In the genomic region with DNA sequence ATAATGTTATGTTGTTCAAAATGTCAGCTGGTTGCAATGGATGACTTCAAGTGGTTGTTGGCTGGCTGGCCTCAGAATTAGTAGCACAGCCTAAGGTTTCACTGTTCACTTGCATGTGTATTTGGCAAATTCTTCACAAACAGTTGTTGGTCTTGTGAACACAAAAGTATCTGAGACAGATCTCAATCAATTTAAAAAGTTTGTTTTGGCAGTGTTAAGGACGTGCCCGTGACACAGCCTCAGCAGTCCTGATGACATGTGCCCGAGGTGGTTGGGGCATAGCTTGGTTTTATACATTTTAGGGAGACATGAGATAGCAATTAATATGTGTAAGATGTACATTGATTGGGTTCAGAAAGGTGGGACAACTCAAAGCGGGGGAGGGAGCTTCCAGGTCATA, we compare ENCODE assay signal across 23 cellular contexts.
DNase-seq lines count a peak whose midpoint lies in the region; ATAC-seq, FAIRE-seq and TF ChIP-seq lines count a peak whose summit lies in the region.
"Had no signal": no experiment of that assay in that cellular context is flagged by ENCODE, and none has a peak within 500 bp of the region (broad histone marks: within the 10 kb centered on the region; RNA-seq: fewer than 3 reads in every experiment).

No MANE protein-coding gene starts in this region.

- H3K9me3 Mint-ChIP-seq in endodermal cell, result no peaks in the 10 kb centered on the region
- H3K9me3 Mint-ChIP-seq in CD4-positive, alpha-beta T cell, result peaks cover 2% of the 10 kb centered on the region

- CTCF ChIA-PET in A549 (lab: Yijun Ruan, JAX), result no interaction called here
- CTCF ChIA-PET in CD4-positive, alpha-beta T cell (lab: Charles Lee), result no interaction called here

- TF ChIP-seq CTCF in A549 (IDR thresholded peaks at IDR 0.05) (no peak), LNCaP clone FGC (IDR thresholded peaks at IDR 0.05; ENCODE audit: control insufficient read depth, extremely low read depth, insufficient read depth) (no peak), endodermal cell (conservative IDR thresholded peaks at IDR 0.05) (no peak)
- TF ChIP-seq CTCF in CD4-positive, alpha-beta T cell (IDR thresholded peaks at IDR 0.05), result no peak

- no peak for ATAC-seq in A549
- no peak for ATAC-seq in CD4-positive, alpha-beta T cell (ENCODE audit: poor library complexity)
- ATAC-seq: GM12878 had no signal

- H3K27ac ChIP-seq in A549, result no peak overlapping the region
- no peak overlapping the region for H3K27ac ChIP-seq in endodermal cell (ENCODE audit: low read depth, low read length)
- no peak overlapping the region for H3K27ac ChIP-seq in CD4-positive, alpha-beta T cell (ENCODE audit: low read depth, low read length)
- H3K27ac ChIP-seq: 22Rv1; BLaER1 treated with 17β-estradiol and CSF1 and Interleukin-3, amounts not matched to agents 10 nM and 100 nM had no signal

- 1% methylated on average over 4 of the region's 4 CpGs for WGBS in A549 (ENCODE audit: missing lambda C conversion rate)
- 86 to 95% methylated on average over 2 to 4 of the region's 4 CpGs for WGBS in endodermal cell (ENCODE audit: insufficient coverage in 1 of 2, insufficient read length in 1 of 2), 2 experiments

- H3K9ac ChIP-seq in endodermal cell (ENCODE audit: extremely low read depth, low read length, poor library complexity, severe bottlenecking), result peak overlapping the region; percentile 28
- H3K9ac ChIP-seq: BLaER1 treated with 17β-estradiol and CSF1 and Interleukin-3, amounts not matched to agents 10 nM and 100 nM had no signal

- no peak overlapping the region for H3K4me3 ChIP-seq in A549
- no peak overlapping the region for H3K4me3 ChIP-seq in LNCaP clone FGC (ENCODE audit: low read depth, low read length)
- H3K4me3 ChIP-seq in endodermal cell (ENCODE audit: low read length), result peak overlapping the region; percentile 32
- H3K4me3 ChIP-seq: BLaER1 treated with 17β-estradiol and CSF1 and Interleukin-3, amounts not matched to agents 10 nM and 100 nM; GM12878 had no signal

- intact Hi-C loops in CD4-positive, alpha-beta T cell (cut with DNase I, micrococcal nuclease), result no loop called here

- DNase-seq in A549 (ENCODE audit: low read depth in 1 of 2, low spot score in 1 of 2) (no peak), LNCaP clone FGC (ENCODE audit: low read depth) (peak; percentile 91), endodermal cell (peak; percentile 41), NCI-H1417 treated with DMSO at 0.1 percent for 48 hours (lab: John Stamatoyannopoulos, UW) (no peak), NAMALWA (ENCODE audit: low spot score) (no peak)
- DNase-seq in CD4-positive, alpha-beta T cell, result no peak
- DNase-seq: ACHN; CD4-positive, alpha-beta memory T cell; CD8-positive, alpha-beta memory T cell; COR-L47; DMS 273 treated with DMSO at 0.1 percent for 48 hours; DMS153; DMS53; DMS79; DND-41; EL; GDM1 had no signal

- peaks cover 3% of the 10 kb centered on the region for H3K27me3 Mint-ChIP-seq in endodermal cell (ENCODE audit: insufficient read depth)
- peaks cover 28% of the 10 kb centered on the region for H3K27me3 Mint-ChIP-seq in CD4-positive, alpha-beta T cell
- H3K27me3 Mint-ChIP-seq: B cell had no signal

- TF ChIP-seq EP300 in A549 (IDR thresholded peaks at IDR 0.05), result no peak

- POLR2A ChIA-PET in A549 (lab: Yijun Ruan, JAX), result no interaction called here
- POLR2A ChIA-PET in CD4-positive, alpha-beta T cell (lab: Charles Lee), result no interaction called here

- no peak overlapping the region for H3K4me2 ChIP-seq in A549
- H3K4me2 ChIP-seq: BLaER1 treated with 17β-estradiol and CSF1 and Interleukin-3, amounts not matched to agents 10 nM and 100 nM had no signal

- no peaks in the 10 kb centered on the region for H3K36me3 Mint-ChIP-seq in endodermal cell (ENCODE audit: low read depth)
- no peaks in the 10 kb centered on the region for H3K36me3 Mint-ChIP-seq in CD4-positive, alpha-beta T cell (ENCODE audit: low read depth)
- H3K36me3 Mint-ChIP-seq: CD4-positive, alpha-beta memory T cell; CD8-positive, alpha-beta memory T cell had no signal

- H3K4me3 Mint-ChIP-seq in endodermal cell, result no peak overlapping the region
- no peak overlapping the region for H3K4me3 Mint-ChIP-seq in CD4-positive, alpha-beta T cell
- H3K4me3 Mint-ChIP-seq: B cell; CD4-positive, alpha-beta memory T cell; CD8-positive, alpha-beta memory T cell had no signal

- no peaks in the 10 kb centered on the region for H3K9me3 ChIP-seq in A549
- no peaks in the 10 kb centered on the region for H3K9me3 ChIP-seq in endodermal cell (ENCODE audit: control insufficient read depth, low read length)
- H3K9me3 ChIP-seq in CD4-positive, alpha-beta T cell (ENCODE audit: control insufficient read depth, low read length), result no peaks in the 10 kb centered on the region
- H3K9me3 ChIP-seq: BLaER1 treated with 17β-estradiol and CSF1 and Interleukin-3, amounts not matched to agents 10 nM and 100 nM had no signal

- TF ChIP-seq RAD21 in A549 (conservative IDR thresholded peaks at IDR 0.05 in 1 of 2, IDR thresholded peaks at IDR 0.05 in 1 of 2), result no peak

- no peak for TF ChIP-seq POLR2A in A549 (IDR thresholded peaks at IDR 0.05; ENCODE audit: low read length)

- H3K4me1 ChIP-seq in A549, result no peaks in the 10 kb centered on the region
- peaks cover 2% of the 10 kb centered on the region for H3K4me1 ChIP-seq in endodermal cell (ENCODE audit: control insufficient read depth, insufficient read depth, low read length)
- H3K4me1 ChIP-seq: BLaER1 treated with 17β-estradiol and CSF1 and Interleukin-3, amounts not matched to agents 10 nM and 100 nM had no signal

- H3K36me3 ChIP-seq in endodermal cell (ENCODE audit: control insufficient read depth, insufficient read depth, low read length), result no peaks in the 10 kb centered on the region
- H3K36me3 ChIP-seq: BLaER1 treated with 17β-estradiol and CSF1 and Interleukin-3, amounts not matched to agents 10 nM and 100 nM had no signal

- H3K27me3 ChIP-seq in endodermal cell (ENCODE audit: control insufficient read depth, insufficient read depth, low read length, poor library complexity, severe bottlenecking), result no peaks in the 10 kb centered on the region
- no peaks in the 10 kb centered on the region for H3K27me3 ChIP-seq in CD4-positive, alpha-beta T cell (ENCODE audit: control insufficient read depth, insufficient read depth, low read length)
- H3K27me3 ChIP-seq: BLaER1 treated with 17β-estradiol and CSF1 and Interleukin-3, amounts not matched to agents 10 nM and 100 nM had no signal

- peak; percentile 73 for FAIRE-seq in A549 (lab: Jason Lieb, UNC)
- FAIRE-seq: GM12878, GM12892, GM18507 had no signal

- H3K27ac Mint-ChIP-seq in endodermal cell, result peak overlapping the region; percentile 46
- no peak overlapping the region for H3K27ac Mint-ChIP-seq in CD4-positive, alpha-beta T cell
- H3K27ac Mint-ChIP-seq: B cell; CD4-positive, alpha-beta memory T cell; CD8-positive, alpha-beta memory T cell had no signal

- H3K4me1 Mint-ChIP-seq in endodermal cell, result peaks cover 13% of the 10 kb centered on the region
- H3K4me1 Mint-ChIP-seq in CD4-positive, alpha-beta T cell (ENCODE audit: low read depth), result no peaks in the 10 kb centered on the region
- H3K4me1 Mint-ChIP-seq: B cell; CD4-positive, alpha-beta memory T cell; CD8-positive, alpha-beta memory T cell had no signal

TF ChIP-seq in A549, 52 proteins besides CTCF, POLR2A, EP300 and RAD21 (continues in another document):
- TF ChIP-seq FOSL2 (IDR thresholded peaks at IDR 0.05) (no peak), FOSL2 (CRISPR knock-in tag; IDR thresholded peaks at IDR 0.05) (no peak), MYC (IDR thresholded peaks at IDR 0.05; ENCODE audit: borderline replicate concordance, low read length) (no peak), BHLHE40 (IDR thresholded peaks at IDR 0.05; ENCODE audit: low read depth, low read length) (no peak), CBX8 (IDR thresholded peaks at IDR 0.05) (no peak), HOXB13 (CRISPR knock-in tag; IDR thresholded peaks at IDR 0.05; ENCODE audit: low read depth) (no peak), CEBPB (IDR thresholded peaks at IDR 0.05) (no peak), KDM1A (IDR thresholded peaks at IDR 0.05; ENCODE audit: low read depth) (no peak), KDM5A (IDR thresholded peaks at IDR 0.05) (no peak), RFX5 (IDR thresholded peaks at IDR 0.05) (no peak), SMC3 (IDR thresholded peaks at IDR 0.05) (no peak), GATA3 (IDR thresholded peaks at IDR 0.05; ENCODE audit: borderline replicate concordance) (no peak), TP53 (CRISPR knock-in tag; IDR thresholded peaks at IDR 0.05) (no peak), EHMT2 (IDR thresholded peaks at IDR 0.05; ENCODE audit: low read depth) (no peak), MAFK (IDR thresholded peaks at IDR 0.05; ENCODE audit: partially characterized antibody) (no peak), HEYL (CRISPR knock-in tag; IDR thresholded peaks at IDR 0.05) (no peak)
- TF ChIP-seq, protein P1, sequence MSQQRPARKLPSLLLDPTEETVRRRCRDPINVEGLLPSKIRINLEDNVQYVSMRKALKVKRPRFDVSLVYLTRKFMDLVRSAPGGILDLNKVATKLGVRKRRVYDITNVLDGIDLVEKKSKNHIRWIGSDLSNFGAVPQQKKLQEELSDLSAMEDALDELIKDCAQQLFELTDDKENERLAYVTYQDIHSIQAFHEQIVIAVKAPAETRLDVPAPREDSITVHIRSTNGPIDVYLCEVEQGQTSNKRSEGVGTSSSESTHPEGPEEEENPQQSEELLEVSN (IDR thresholded peaks at IDR 0.05; ENCODE audit: borderline replicate concordance, low read depth), result no peak
- TF ChIP-seq, protein P2, sequence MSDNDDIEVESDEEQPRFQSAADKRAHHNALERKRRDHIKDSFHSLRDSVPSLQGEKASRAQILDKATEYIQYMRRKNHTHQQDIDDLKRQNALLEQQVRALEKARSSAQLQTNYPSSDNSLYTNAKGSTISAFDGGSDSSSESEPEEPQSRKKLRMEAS (IDR thresholded peaks at IDR 0.05), result no peak
- TF ChIP-seq, protein P3, sequence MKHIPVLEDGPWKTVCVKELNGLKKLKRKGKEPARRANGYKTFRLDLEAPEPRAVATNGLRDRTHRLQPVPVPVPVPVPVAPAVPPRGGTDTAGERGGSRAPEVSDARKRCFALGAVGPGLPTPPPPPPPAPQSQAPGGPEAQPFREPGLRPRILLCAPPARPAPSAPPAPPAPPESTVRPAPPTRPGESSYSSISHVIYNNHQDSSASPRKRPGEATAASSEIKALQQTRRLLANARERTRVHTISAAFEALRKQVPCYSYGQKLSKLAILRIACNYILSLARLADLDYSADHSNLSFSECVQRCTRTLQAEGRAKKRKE (CRISPR knock-in tag; IDR thresholded peaks at IDR 0.05; ENCODE audit: low read depth), result no peak
- TF ChIP-seq, protein P4, sequence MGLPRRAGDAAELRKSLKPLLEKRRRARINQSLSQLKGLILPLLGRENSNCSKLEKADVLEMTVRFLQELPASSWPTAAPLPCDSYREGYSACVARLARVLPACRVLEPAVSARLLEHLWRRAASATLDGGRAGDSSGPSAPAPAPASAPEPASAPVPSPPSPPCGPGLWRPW (IDR thresholded peaks at IDR 0.05), result no peak

Comparison
In these comparisons a context has a peak if more than half of its experiments do, and no peak if none do; other contexts are left out.
1. DNase-seq: peak in LNCaP clone FGC (single experiment) and endodermal cell (single experiment); none in A549 (0 of 2), NCI-H1417 treated with DMSO at 0.1 percent for 48 hours (single experiment), CD4-positive, alpha-beta T cell (0 of 10) and NAMALWA (single experiment).